In the genomic region with DNA sequence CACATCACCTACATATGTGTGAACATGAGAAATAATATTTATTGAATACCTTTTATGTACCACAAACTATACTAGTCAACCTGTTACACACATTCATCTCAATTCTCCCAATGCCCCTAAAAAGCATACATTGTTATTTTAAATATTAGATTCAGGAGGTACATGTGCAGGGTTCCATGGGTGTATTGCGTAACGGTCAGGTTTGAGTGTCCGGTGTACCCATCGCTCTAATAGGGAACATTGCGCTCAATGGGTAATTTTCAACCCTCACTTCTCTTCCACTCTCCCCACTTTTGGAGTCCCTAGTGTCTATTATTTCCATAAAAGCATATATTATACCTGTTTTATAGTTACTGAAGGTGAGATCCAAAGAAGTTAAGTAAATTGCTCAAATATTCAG, we compare ENCODE assay signal across 37 cellular contexts.
"Had no signal": no experiment of that assay in that cellular context is flagged by ENCODE, and none has a peak within 500 bp of the region (broad histone marks: within the 10 kb centered on the region; RNA-seq: fewer than 3 reads in every experiment).

No MANE protein-coding gene starts in this region.

- H3K27ac ChIP-seq: ascending aorta, cardiac muscle cell, colonic mucosa, WERI-Rb-1 had no signal

- FAIRE-seq: bronchial epithelial cell had no signal

- H3K9me3 ChIP-seq: ascending aorta, colonic mucosa had no signal

- H3K9me3 Mint-ChIP-seq: activated CD4-positive, alpha-beta memory T cell treated with anti-CD3 and anti-CD28 coated beads, Interleukin-2, amount 10 ng/mL, durations not matched to agents 7 days and 5 days; activated CD4-positive, alpha-beta T cell treated with anti-CD3 and anti-CD28 coated beads, Interleukin-2, amount 10 ng/mL, durations not matched to agents 7 days and 5 days; activated naive CD4-positive, alpha-beta T cell treated with anti-CD3 and anti-CD28 coated beads, Interleukin-2, amount 10 ng/mL, durations not matched to agents 7 days and 5 days; activated naive CD4-positive, alpha-beta T cell treated with anti-CD3 and anti-CD28 coated beads, Interleukin-2, amount 50 U/mL, for 24 hours; activated naive CD8-positive, alpha-beta T cell treated with anti-CD3 and anti-CD28 coated beads, Interleukin-2, amount 10 ng/mL, durations not matched to agents 7 days and 5 days; activated naive CD8-positive, alpha-beta T cell treated with anti-CD3 and anti-CD28 coated beads, Interleukin-2, amount 50 U/mL, for 24 hours; activated T-cell treated with anti-CD3 and anti-CD28 coated beads, Interleukin-2, amount 50 U/mL, for 24 hours; brain; central memory CD8-positive, alpha-beta T cell; T-helper 1 cell treated with Interleukin-12 subunit alpha and Interleukin-12 subunit beta and Interleukin-4 antibody, amounts not matched to agents 30 μg/mL and 1 μg/mL, for 36 hours; T-helper 2 cell treated with Interferon-gamma antibody and Interleukin-4, amounts not matched to agents 5 μg/mL and 100 μg/mL, for 36 hours had no signal

- H3K36me3 ChIP-seq: ascending aorta, cardiac muscle cell, colonic mucosa, WERI-Rb-1 had no signal

- H3K27me3 ChIP-seq: ascending aorta, cardiac muscle cell, colonic mucosa had no signal

- H3K27me3 Mint-ChIP-seq: activated CD4-positive, alpha-beta memory T cell treated with anti-CD3 and anti-CD28 coated beads, Interleukin-2, amount 10 ng/mL, durations not matched to agents 7 days and 5 days; activated CD8-positive, alpha-beta memory T cell treated with anti-CD3 and anti-CD28 coated beads, Interleukin-2, amount 10 ng/mL, durations not matched to agents 7 days and 5 days; activated naive CD8-positive, alpha-beta T cell treated with anti-CD3 and anti-CD28 coated beads, Interleukin-2, amount 50 U/mL, for 24 hours; activated T-cell treated with anti-CD3 and anti-CD28 coated beads, Interleukin-2, amount 50 U/mL, for 24 hours; brain had no signal

- H3K4me3 Mint-ChIP-seq: activated CD4-positive, alpha-beta memory T cell treated with anti-CD3 and anti-CD28 coated beads, Interleukin-2, amount 10 ng/mL, durations not matched to agents 7 days and 5 days; activated CD4-positive, alpha-beta T cell treated with anti-CD3 and anti-CD28 coated beads for 36 hours; activated CD4-positive, alpha-beta T cell treated with anti-CD3 and anti-CD28 coated beads, Interleukin-2, amount 10 ng/mL, durations not matched to agents 7 days and 5 days; activated CD8-positive, alpha-beta memory T cell treated with anti-CD3 and anti-CD28 coated beads, Interleukin-2, amount 10 ng/mL, durations not matched to agents 7 days and 5 days; activated CD8-positive, alpha-beta T cell treated with anti-CD3 and anti-CD28 coated beads, Interleukin-2, amount 10 ng/mL, durations not matched to agents 7 days and 5 days; activated naive CD4-positive, alpha-beta T cell treated with anti-CD3 and anti-CD28 coated beads, Interleukin-2, amount 10 ng/mL, durations not matched to agents 7 days and 5 days; activated naive CD4-positive, alpha-beta T cell treated with anti-CD3 and anti-CD28 coated beads, Interleukin-2, amount 50 U/mL, for 24 hours; activated naive CD8-positive, alpha-beta T cell; activated naive CD8-positive, alpha-beta T cell treated with anti-CD3 and anti-CD28 coated beads, Interleukin-2, amount 10 ng/mL, durations not matched to agents 7 days and 5 days; activated naive CD8-positive, alpha-beta T cell treated with anti-CD3 and anti-CD28 coated beads, Interleukin-2, amount 50 U/mL, for 24 hours; activated T-cell treated with anti-CD3 and anti-CD28 coated beads, Interleukin-2, amount 50 U/mL, for 24 hours; brain; central memory CD8-positive, alpha-beta T cell; T-helper 1 cell treated with Interleukin-12 subunit alpha and Interleukin-12 subunit beta and Interleukin-4 antibody, amounts not matched to agents 30 μg/mL and 1 μg/mL, for 36 hours; T-helper 2 cell treated with Interferon-gamma antibody and Interleukin-4, amounts not matched to agents 5 μg/mL and 100 μg/mL, for 36 hours; WTC11 had no signal

- H3K36me3 Mint-ChIP-seq: activated CD8-positive, alpha-beta memory T cell treated with anti-CD3 and anti-CD28 coated beads, Interleukin-2, amount 10 ng/mL, durations not matched to agents 7 days and 5 days; activated naive CD4-positive, alpha-beta T cell treated with anti-CD3 and anti-CD28 coated beads, Interleukin-2, amount 10 ng/mL, durations not matched to agents 7 days and 5 days; activated naive CD4-positive, alpha-beta T cell treated with anti-CD3 and anti-CD28 coated beads, Interleukin-2, amount 50 U/mL, for 24 hours; activated naive CD8-positive, alpha-beta T cell; activated naive CD8-positive, alpha-beta T cell treated with anti-CD3 and anti-CD28 coated beads, Interleukin-2, amount 10 ng/mL, durations not matched to agents 7 days and 5 days; brain; WTC11 had no signal

- ATAC-seq: activated CD4-positive, alpha-beta T cell treated with anti-CD3 and anti-CD28 coated beads for 36 hours; activated CD4-positive, CD25-positive, alpha-beta regulatory T cell treated with anti-CD3 and anti-CD28 coated beads, Interleukin-2, amount 50 U/mL, for 24 hours; activated CD8-positive, alpha-beta memory T cell treated with anti-CD3 and anti-CD28 coated beads, Interleukin-2, amount 10 ng/mL, durations not matched to agents 7 days and 5 days; activated CD8-positive, alpha-beta T cell treated with anti-CD3 and anti-CD28 coated beads, Interleukin-2, amount 10 ng/mL, durations not matched to agents 7 days and 5 days; activated naive CD8-positive, alpha-beta T cell treated with anti-CD3 and anti-CD28 coated beads, Interleukin-2, amount 50 U/mL, for 24 hours; WTC11 had no signal

- DNase-seq: activated CD4-positive, alpha-beta memory T cell treated with anti-CD3 and anti-CD28 coated beads, Interleukin-2, amount 10 ng/mL, durations not matched to agents 7 days and 5 days; activated CD4-positive, alpha-beta T cell treated with anti-CD3 and anti-CD28 coated beads for 1 hour; activated CD4-positive, alpha-beta T cell treated with anti-CD3 and anti-CD28 coated beads for 36 hours; activated CD4-positive, alpha-beta T cell treated with anti-CD3 and anti-CD28 coated beads for 48 hours; activated CD4-positive, alpha-beta T cell treated with anti-CD3 and anti-CD28 coated beads, Interleukin-2, amount 10 ng/mL, durations not matched to agents 7 days and 5 days; activated CD4-positive, alpha-beta T cell treated with anti-CD3 and anti-CD28 coated beads, Interleukin-2, amount 50 U/mL, for 48 hours; activated CD4-positive, CD25-positive, alpha-beta regulatory T cell; activated CD8-positive, alpha-beta memory T cell treated with anti-CD3 and anti-CD28 coated beads for 24 hours; activated CD8-positive, alpha-beta memory T cell treated with anti-CD3 and anti-CD28 coated beads, Interleukin-2, amount 10 ng/mL, durations not matched to agents 7 days and 5 days; activated CD8-positive, alpha-beta memory T cell treated with anti-CD3 and anti-CD28 coated beads, Interleukin-2, amount 50 U/mL, for 48 hours; activated CD8-positive, alpha-beta T cell treated with anti-CD3 and anti-CD28 coated beads, Interleukin-2, amount 10 ng/mL, durations not matched to agents 7 days and 5 days; activated effector memory CD4-positive, alpha-beta T cell treated with anti-CD3 and anti-CD28 coated beads, Interleukin-2, amount 50 U/mL, for 16 hours; activated naive CD4-positive, alpha-beta T cell treated with anti-CD3 and anti-CD28 coated beads, Interleukin-2, amount 10 ng/mL, durations not matched to agents 7 days and 5 days; activated naive CD4-positive, alpha-beta T cell treated with Interleukin-2 at 50 U/mL for 16 hours; activated naive CD8-positive, alpha-beta T cell treated with anti-CD3 and anti-CD28 coated beads, Interleukin-2, amount 10 ng/mL, durations not matched to agents 7 days and 5 days; activated naive CD8-positive, alpha-beta T cell treated with anti-CD3 and anti-CD28 coated beads, Interleukin-2, amount 50 U/mL, for 24 hours; activated T-cell treated with anti-CD3 and anti-CD28 coated beads, Interleukin-2, amount 50 U/mL, for 24 hours; activated T-cell treated with anti-CD3 and anti-CD28 coated beads, Interleukin-2, amount 50 U/mL, for 48 hours; amygdala; anterior cingulate cortex; caudate nucleus; cerebellar nuclear complex; colonic mucosa; T-helper 2 cell; T-helper 9 cell; WERI-Rb-1 had no signal

- H3K4me1 Mint-ChIP-seq: activated CD4-positive, alpha-beta memory T cell treated with anti-CD3 and anti-CD28 coated beads, Interleukin-2, amount 10 ng/mL, durations not matched to agents 7 days and 5 days; activated CD4-positive, alpha-beta T cell treated with anti-CD3 and anti-CD28 coated beads for 36 hours; activated CD4-positive, alpha-beta T cell treated with anti-CD3 and anti-CD28 coated beads, Interleukin-2, amount 10 ng/mL, durations not matched to agents 7 days and 5 days; activated CD8-positive, alpha-beta memory T cell treated with anti-CD3 and anti-CD28 coated beads, Interleukin-2, amount 10 ng/mL, durations not matched to agents 7 days and 5 days; activated naive CD4-positive, alpha-beta T cell treated with anti-CD3 and anti-CD28 coated beads, Interleukin-2, amount 10 ng/mL, durations not matched to agents 7 days and 5 days; activated naive CD4-positive, alpha-beta T cell treated with anti-CD3 and anti-CD28 coated beads, Interleukin-2, amount 50 U/mL, for 24 hours; activated naive CD8-positive, alpha-beta T cell treated with anti-CD3 and anti-CD28 coated beads, Interleukin-2, amount 10 ng/mL, durations not matched to agents 7 days and 5 days; activated naive CD8-positive, alpha-beta T cell treated with anti-CD3 and anti-CD28 coated beads, Interleukin-2, amount 50 U/mL, for 24 hours; brain; central memory CD8-positive, alpha-beta T cell; WTC11 had no signal

- H3K4me3 ChIP-seq: ascending aorta, cardiac muscle cell, colonic mucosa had no signal

- H3K4me1 ChIP-seq: ascending aorta, colonic mucosa had no signal

- H3K27ac Mint-ChIP-seq: activated CD4-positive, alpha-beta memory T cell treated with anti-CD3 and anti-CD28 coated beads, Interleukin-2, amount 10 ng/mL, durations not matched to agents 7 days and 5 days; activated CD4-positive, alpha-beta T cell treated with anti-CD3 and anti-CD28 coated beads for 36 hours; activated CD4-positive, alpha-beta T cell treated with anti-CD3 and anti-CD28 coated beads, Interleukin-2, amount 10 ng/mL, durations not matched to agents 7 days and 5 days; activated CD8-positive, alpha-beta memory T cell treated with anti-CD3 and anti-CD28 coated beads, Interleukin-2, amount 10 ng/mL, durations not matched to agents 7 days and 5 days; activated CD8-positive, alpha-beta T cell treated with anti-CD3 and anti-CD28 coated beads, Interleukin-2, amount 10 ng/mL, durations not matched to agents 7 days and 5 days; activated naive CD4-positive, alpha-beta T cell treated with anti-CD3 and anti-CD28 coated beads, Interleukin-2, amount 10 ng/mL, durations not matched to agents 7 days and 5 days; activated naive CD4-positive, alpha-beta T cell treated with anti-CD3 and anti-CD28 coated beads, Interleukin-2, amount 50 U/mL, for 24 hours; activated naive CD8-positive, alpha-beta T cell; activated naive CD8-positive, alpha-beta T cell treated with anti-CD3 and anti-CD28 coated beads, Interleukin-2, amount 10 ng/mL, durations not matched to agents 7 days and 5 days; activated naive CD8-positive, alpha-beta T cell treated with anti-CD3 and anti-CD28 coated beads, Interleukin-2, amount 50 U/mL, for 24 hours; activated T-cell treated with anti-CD3 and anti-CD28 coated beads, Interleukin-2, amount 50 U/mL, for 24 hours; brain; T-helper 1 cell treated with Interleukin-12 subunit alpha and Interleukin-12 subunit beta and Interleukin-4 antibody, amounts not matched to agents 30 μg/mL and 1 μg/mL, for 36 hours; T-helper 2 cell treated with Interferon-gamma antibody and Interleukin-4, amounts not matched to agents 5 μg/mL and 100 μg/mL, for 36 hours; WTC11 had no signal
